Comparison of ENCODE assay signal across 12 cellular contexts in genomic region chr17:77831497-77832179, GRCh38.
DNase-seq lines count a peak whose midpoint lies in the region; ATAC-seq, FAIRE-seq and TF ChIP-seq lines count a peak whose summit lies in the region.
"Had no signal": no experiment of that assay in that cellular context is flagged by ENCODE, and none has a peak within 500 bp of the region (broad histone marks: within the 10 kb centered on the region; RNA-seq: fewer than 3 reads in every experiment).

No MANE protein-coding gene starts in this region.

- H3K9me1 ChIP-seq in K562 (ENCODE audit: control insufficient read depth, insufficient read depth, low read length), result no peaks in the 10 kb centered on the region

- no peaks in the 10 kb centered on the region; the same call in 1 of the 2 replicates for H3K9me3 ChIP-seq in K562 (replicated peaks; ENCODE audit: control insufficient read depth, insufficient read depth, low read depth, low read length)
- H3K9me3 ChIP-seq in suprapubic skin, result no peaks in the 10 kb centered on the region

- H3K27me3 ChIP-seq in K562 (ENCODE audit: control insufficient read depth in 2 of 2, insufficient read depth in 2 of 2, low read length in 2 of 2) (peaks cover 5 to 6% of the 10 kb centered on the region in 2 experiments; a peak in 1 of 5 replicates), suprapubic skin (no peaks in the 10 kb centered on the region)

- H3K79me2 ChIP-seq in K562 (ENCODE audit: control insufficient read depth, insufficient read depth, low read length), result no peaks in the 10 kb centered on the region

- DNase-seq in HCEC 1CT (peak; percentile 33), K562 (ENCODE audit: extremely low read depth in 1 of 4, low spot score in 3 of 4) (no peak), islet precursor cell (peak; percentile 71), suprapubic skin (ENCODE audit: low spot score in 2 of 2) (peak; percentile 53 to 72), DMS79 treated with DMSO at 0.1 percent for 48 hours (lab: John Stamatoyannopoulos, UW) (no peak), SHP77 treated with DMSO at 0.1 percent for 48 hours (lab: John Stamatoyannopoulos, UW) (no peak)
- DNase-seq: activated CD8-positive, alpha-beta memory T cell treated with anti-CD3 and anti-CD28 coated beads, Interleukin-2, amount 10 ng/mL, durations not matched to agents 7 days and 5 days; cerebellar nuclear complex; GDM1; NCI-H226 had no signal

- WGBS in K562 (ENCODE audit: insufficient coverage, low coverage, missing lambda C conversion rate), result 50% methylated on average over 16 of the region's 16 CpGs
- 72% methylated on average over 16 of the region's 16 CpGs for WGBS in suprapubic skin

- no peak for TF ChIP-seq RAD21 in K562 (CRISPR knock-in tag; conservative IDR thresholded peaks at IDR 0.05 in 1 of 2, IDR thresholded peaks at IDR 0.05 in 1 of 2)

- H3K36me3 ChIP-seq in K562 (ENCODE audit: control insufficient read depth, insufficient read depth, low read length) (no peaks in the 10 kb centered on the region), suprapubic skin (no peaks in the 10 kb centered on the region)

- no peak overlapping the region for H3K4me2 ChIP-seq in K562 (ENCODE audit: insufficient read depth, low read length)

- CTCF ChIA-PET in K562 (lab: Yijun Ruan, JAX; ENCODE audit: low intra/inter-chr PET ratio), result no interaction called here

- no peak overlapping the region for H2AFZ ChIP-seq in K562 (ENCODE audit: low read depth, low read length)

- TF ChIP-seq POLR2A in K562 (conservative IDR thresholded peaks at IDR 0.05) (no peak), suprapubic skin (IDR thresholded peaks at IDR 0.05) (no peak)

- POLR2A ChIA-PET in K562 (lab: Yijun Ruan, JAX), result no interaction called here

- intact Hi-C loops in K562 (cut with micrococcal nuclease), result loop anchor here (10.0 kb wide), 1 partner anchor 53 kb away; no protein-coding TSS in a partner anchor

- H4K20me1 ChIP-seq in K562 (replicated peaks; ENCODE audit: control insufficient read depth, insufficient read depth, low read length), result peaks cover 4% of the 10 kb centered on the region; the same call in 1 of the 2 replicates

- no peak overlapping the region for H3K27ac ChIP-seq in K562 (ENCODE audit: extremely low read depth, low read depth, low read length)
- peak overlapping the region; percentile 81 for H3K27ac ChIP-seq in suprapubic skin

- TF ChIP-seq CTCF in K562 (IDR thresholded peaks at IDR 0.05 in 2 of 3, conservative IDR thresholded peaks at IDR 0.05 in 1 of 3; ENCODE audit: insufficient read depth in 2 of 3, low read depth in 1 of 3, low read length in 3 of 3) (no peak), suprapubic skin (IDR thresholded peaks at IDR 0.05) (no peak)

- no peak overlapping the region; a peak in 1 of 4 replicates for H3K9ac ChIP-seq in K562 (ENCODE audit: insufficient read depth in 1 of 2, low read depth in 2 of 2, low read length in 2 of 2)

- in situ Hi-C loops in K562 (cut with MboI), result no loop called here

- ATAC-seq in K562 (no peak), GM18870 (IDR thresholded peaks at IDR 0.05; ENCODE audit: unreplicated experiment) (no peak)
- ATAC-seq: activated CD8-positive, alpha-beta memory T cell treated with anti-CD3 and anti-CD28 coated beads, Interleukin-2, amount 10 ng/mL, durations not matched to agents 7 days and 5 days; stimulated activated memory B cell treated with anti-CD40 and anti-IgM and Interleukin-4, amounts not matched to agents 10 μg/mL and 1 μg/mL and 100 μg/mL, for 72 hours had no signal

- no TSS peak for BruUV-seq in K562 (replicated peaks; lab: Mats Ljungman, UMichigan)

- H3K4me1 ChIP-seq in K562 (replicated peaks in 1 of 2; ENCODE audit: control insufficient read depth in 2 of 2, insufficient read depth in 2 of 2, low read length in 2 of 2) (peaks cover 31 to 44% of the 10 kb centered on the region in 2 experiments), suprapubic skin (peaks cover 38% of the 10 kb centered on the region)

- FAIRE-seq in K562 (lab: Jason Lieb, UNC), result no peak

- TF ChIP-seq EP300 in K562 (IDR thresholded peaks at IDR 0.05; ENCODE audit: low read length), result no peak
- no peak for TF ChIP-seq EP300 in suprapubic skin (IDR thresholded peaks at IDR 0.05)

- H3K4me3 ChIP-seq in K562 (no peak overlapping the region), suprapubic skin (no peak overlapping the region)

TF ChIP-seq in K562, 482 proteins besides CTCF, POLR2A, EP300 and RAD21:
- TF ChIP-seq PRDM10 (IDR thresholded peaks at IDR 0.05; ENCODE audit: partially characterized antibody) (peak; percentile 12), ZNF655 (CRISPR knock-in tag; IDR thresholded peaks at IDR 0.05) (no peak), MCM2 (IDR thresholded peaks at IDR 0.05; ENCODE audit: low read depth) (no peak)
TF ChIP-seq in K562: peak in this region for 1.

Comparison
In these comparisons a context has a peak if more than half of its experiments do, and no peak if none do; other contexts are left out.
1. DNase-seq: peak in HCEC 1CT (single experiment), islet precursor cell (single experiment) and suprapubic skin (2 of 2); none in K562 (0 of 4), DMS79 treated with DMSO at 0.1 percent for 48 hours (single experiment) and SHP77 treated with DMSO at 0.1 percent for 48 hours (single experiment).